Comparison of ENCODE assay signal across 8 cellular contexts in the genomic region with DNA sequence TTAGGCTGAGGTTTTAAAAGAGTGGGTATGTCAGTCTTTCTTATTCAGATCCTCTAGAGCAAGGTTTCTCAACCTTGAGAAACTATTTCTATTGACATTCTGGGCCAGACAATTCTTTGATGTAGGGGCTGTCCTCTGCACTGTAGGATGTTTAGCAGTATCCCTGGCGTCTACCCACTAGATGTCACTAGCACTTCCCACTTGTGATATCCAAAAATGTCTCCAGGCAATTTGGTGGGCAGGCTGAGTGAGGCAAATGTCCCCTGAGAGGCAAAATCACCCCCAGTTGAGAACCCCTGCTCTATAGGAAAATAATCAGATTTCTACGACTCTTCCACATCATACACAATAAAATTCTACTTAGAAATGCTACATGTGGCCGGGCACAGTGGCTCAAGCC. TPM values are rescaled to one million over a fixed set of nuclear protein-coding genes. Genes with fewer than 3 reads are reported as not detected.
A peak's percentile ranks its signal among the peaks of the same experiment; 100 is the strongest.
DNase-seq lines count a peak whose midpoint lies in the region; ATAC-seq and TF ChIP-seq lines count a peak whose summit lies in the region.

No MANE protein-coding gene starts in this region.

- no peak overlapping the region for H2BK12ac ChIP-seq in neuronal stem cell (ENCODE audit: low read length)

- H4K91ac ChIP-seq in neuronal stem cell (ENCODE audit: low read depth, low read length, poor library complexity), result no peak overlapping the region

- peaks cover 6 to 11% of the 10 kb centered on the region in 2 donors for H3K4me1 ChIP-seq in neuronal stem cell (ENCODE audit: control insufficient read depth in 2 of 2, insufficient read depth in 1 of 2, low read depth in 1 of 2, low read length in 2 of 2)

- H3K79me1 ChIP-seq in neuronal stem cell (ENCODE audit: low read depth, low read length), result peaks cover 3% of the 10 kb centered on the region

- H3K14ac ChIP-seq in neuronal stem cell (ENCODE audit: low read length), result no peak overlapping the region

- H3K9ac ChIP-seq in neuronal stem cell (ENCODE audit: low read depth, low read length, poor library complexity), result no peak overlapping the region

- H4K8ac ChIP-seq in neuronal stem cell (ENCODE audit: low read depth, low read length), result no peak overlapping the region

- H3K27me3 Mint-ChIP-seq in IgD-negative memory B cell, result no peaks in the 10 kb centered on the region

- peak overlapping the region in 2 of 3 donors; percentile 1 to 14 for H3K27ac Mint-ChIP-seq in IgD-negative memory B cell

- no peaks in the 10 kb centered on the region for H3K9me3 Mint-ChIP-seq in IgD-negative memory B cell

- no peak overlapping the region for H3K18ac ChIP-seq in neuronal stem cell (ENCODE audit: low read length)

- H3K4me1 Mint-ChIP-seq in IgD-negative memory B cell, result peaks cover 33 to 40% (median 35%) of the 10 kb centered on the region in 3 donors

- no peak overlapping the region for H3K4me3 ChIP-seq in foreskin fibroblast (ENCODE audit: low read depth in 1 of 2, low read length in 2 of 2)
- no peak overlapping the region for H3K4me3 ChIP-seq in neuronal stem cell (ENCODE audit: low read length in 2 of 2)

- WGBS in neuronal stem cell (ENCODE audit: extremely low coverage in 2 of 2, insufficient read length in 2 of 2, insufficient replicate concordance in 1 of 2), 2 donors, result no CpG with 5 or more reads among the region's 3 CpGs

- peak overlapping the region in 1 of 4 donors; percentile 59 for H3K4me3 Mint-ChIP-seq in IgD-negative memory B cell

- H2BK15ac ChIP-seq in neuronal stem cell (ENCODE audit: low read length), result no peak overlapping the region

- no peak overlapping the region for H3K4ac ChIP-seq in neuronal stem cell (ENCODE audit: low read length)

- no peak overlapping the region for H2AK5ac ChIP-seq in neuronal stem cell (ENCODE audit: low read depth, low read length)

- DNase-seq in SIG-M5 treated with dmso at 0.1 percent for 504 hours (lab: John Stamatoyannopoulos, UW; ENCODE audit: unreplicated experiment) (peak; percentile 55), SIG-M5 (lab: John Stamatoyannopoulos, UW) (no peak), foreskin fibroblast (peak; percentile 35 to 74), ecto neural progenitor cell (ENCODE audit: low spot score) (no peak), neuronal stem cell (ENCODE audit: low spot score) (no peak)

- peaks cover 3% of the 10 kb centered on the region for H3K36me3 Mint-ChIP-seq in IgD-negative memory B cell

- peaks cover 9 to 63% of the 10 kb centered on the region in 2 donors for H3K36me3 ChIP-seq in neuronal stem cell (replicated peaks in 1 of 2; ENCODE audit: control insufficient read depth in 2 of 2, insufficient read depth in 2 of 2, low read length in 2 of 2)

- no peak overlapping the region for H2AFZ ChIP-seq in neuronal stem cell (ENCODE audit: low read length)

- no peak overlapping the region for H3K23ac ChIP-seq in neuronal stem cell (ENCODE audit: low read depth, low read length, poor library complexity)

- H2BK5ac ChIP-seq in neuronal stem cell (ENCODE audit: low read length), result no peak overlapping the region

- no peak overlapping the region for H3K4me2 ChIP-seq in neuronal stem cell (ENCODE audit: insufficient read depth, low read length, poor library complexity, severe bottlenecking)

- peak; percentile 43 for ATAC-seq in SK-N-SH treated with all-trans-retinoic acid at 6 μM for 48 hours
- ATAC-seq in HG03280 (IDR thresholded peaks at IDR 0.05; ENCODE audit: unreplicated experiment), result no peak

- H2BK120ac ChIP-seq in neuronal stem cell (ENCODE audit: low read depth, low read length), result no peak overlapping the region

- TF ChIP-seq CTCF in foreskin fibroblast (IDR thresholded peaks at IDR 0.05; ENCODE audit: low read depth, low read length), result peak; percentile 52

- no peaks in the 10 kb centered on the region for H3K27me3 ChIP-seq in neuronal stem cell (ENCODE audit: control insufficient read depth in 3 of 3, insufficient read depth in 3 of 3, low read depth in 1 of 3, low read length in 3 of 3)

- no peak overlapping the region for H3K27ac ChIP-seq in neuronal stem cell (replicated peaks; ENCODE audit: low read length)

- H3K9me3 ChIP-seq in neuronal stem cell (replicated peaks in 1 of 2; ENCODE audit: control insufficient read depth in 2 of 2, insufficient read depth in 1 of 2, low read depth in 1 of 2, low read length in 2 of 2), result no peaks in the 10 kb centered on the region

TF ChIP-seq in SK-N-SH treated with all-trans-retinoic acid at 6 μM for 48 hours, 23 proteins besides CTCF, POLR2A, EP300 and RAD21:
- TF ChIP-seq ESRRG (CRISPR knock-in tag; IDR thresholded peaks at IDR 0.05) (no peak), CREB5 (CRISPR knock-in tag; IDR thresholded peaks at IDR 0.05; ENCODE audit: low read depth) (no peak), GLIS3 (CRISPR knock-in tag; IDR thresholded peaks at IDR 0.05) (no peak)

RNA-seq across cellular contexts. Expression of gene ZKSCAN8, which starts 7.7 kb away (rescaled TPM):
- 0.85 TPM for polyA plus RNA-seq in IgD-negative memory B cell
- 27.5 TPM for polyA plus RNA-seq in neuronal stem cell (2013, experiment 1 of 2)
- 27.5 TPM for polyA plus RNA-seq in neuronal stem cell (2013, experiment 2 of 2)

RNA-seq across cellular contexts. Expression of gene ZSCAN16, which starts 9.6 kb away (rescaled TPM):
- 14.3 TPM for polyA plus RNA-seq in IgD-negative memory B cell
- polyA plus RNA-seq in neuronal stem cell (2013, experiment 1 of 2), result 8.8 TPM
- polyA plus RNA-seq in neuronal stem cell (2013, experiment 2 of 2), result 8.4 TPM

RNA-seq across cellular contexts. Expression of gene ZNF165, which starts 53.6 kb away (rescaled TPM):
- polyA plus RNA-seq in IgD-negative memory B cell, result 3.5 TPM
- 0.56 TPM for polyA plus RNA-seq in neuronal stem cell (2013, experiment 1 of 2)
- polyA plus RNA-seq in neuronal stem cell (2013, experiment 2 of 2), result 0.69 TPM

Comparison
In these comparisons a context has a peak if more than half of its experiments do, and no peak if none do; other contexts are left out.
1. DNase-seq: peak in SIG-M5 treated with dmso at 0.1 percent for 504 hours (single experiment) and foreskin fibroblast (2 of 2); none in SIG-M5 (single experiment), ecto neural progenitor cell (single experiment) and neuronal stem cell (single experiment).